1 cellular context compared by ENCODE assay signal in the genomic region with DNA sequence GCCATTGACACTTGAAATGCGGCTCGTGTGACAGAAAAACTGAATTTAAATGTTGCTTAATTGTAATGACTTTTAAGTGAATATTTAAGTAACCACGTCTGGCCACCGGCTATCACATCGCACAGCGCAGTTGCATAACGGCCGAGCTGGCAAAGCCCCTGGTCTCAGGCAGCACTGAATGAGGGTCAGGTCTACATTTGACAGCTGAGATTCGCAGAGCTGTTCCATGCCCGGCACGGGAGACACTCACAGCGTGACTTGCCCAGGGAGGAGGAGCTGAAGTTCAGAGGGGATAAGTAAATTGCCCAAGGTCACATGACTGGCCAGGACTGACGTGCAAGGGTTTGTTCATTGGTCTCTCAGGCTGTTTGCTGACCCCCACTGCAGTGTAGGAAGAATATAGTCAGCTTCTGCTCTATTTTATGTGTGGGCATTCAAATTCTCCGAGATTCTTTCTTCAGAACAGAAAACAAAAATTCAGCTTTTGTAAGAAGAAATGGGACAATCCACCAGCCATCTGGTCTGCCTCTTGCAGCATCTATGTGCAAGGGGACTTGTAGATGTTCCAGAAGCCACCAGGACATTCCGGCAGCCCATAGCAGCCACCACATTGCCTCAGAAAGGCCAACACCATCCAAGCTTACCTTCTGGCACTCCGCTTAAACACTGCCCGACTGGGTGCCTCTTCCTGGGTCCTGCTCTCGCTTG.
TF ChIP-seq lines count a peak whose summit lies in the region.

No MANE protein-coding gene starts in this region.

TF ChIP-seq in HCT116, 20 proteins besides CTCF, POLR2A, EP300 and RAD21 (continued from another document):
- TF ChIP-seq EGR1 (IDR thresholded peaks at IDR 0.05; ENCODE audit: low read depth) (no peak), EZH2 (IDR thresholded peaks at IDR 0.05) (no peak)
- TF ChIP-seq, protein P1, sequence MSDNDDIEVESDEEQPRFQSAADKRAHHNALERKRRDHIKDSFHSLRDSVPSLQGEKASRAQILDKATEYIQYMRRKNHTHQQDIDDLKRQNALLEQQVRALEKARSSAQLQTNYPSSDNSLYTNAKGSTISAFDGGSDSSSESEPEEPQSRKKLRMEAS (IDR thresholded peaks at IDR 0.05): no peak
